23 cellular contexts compared by ENCODE assay signal in the genomic region with DNA sequence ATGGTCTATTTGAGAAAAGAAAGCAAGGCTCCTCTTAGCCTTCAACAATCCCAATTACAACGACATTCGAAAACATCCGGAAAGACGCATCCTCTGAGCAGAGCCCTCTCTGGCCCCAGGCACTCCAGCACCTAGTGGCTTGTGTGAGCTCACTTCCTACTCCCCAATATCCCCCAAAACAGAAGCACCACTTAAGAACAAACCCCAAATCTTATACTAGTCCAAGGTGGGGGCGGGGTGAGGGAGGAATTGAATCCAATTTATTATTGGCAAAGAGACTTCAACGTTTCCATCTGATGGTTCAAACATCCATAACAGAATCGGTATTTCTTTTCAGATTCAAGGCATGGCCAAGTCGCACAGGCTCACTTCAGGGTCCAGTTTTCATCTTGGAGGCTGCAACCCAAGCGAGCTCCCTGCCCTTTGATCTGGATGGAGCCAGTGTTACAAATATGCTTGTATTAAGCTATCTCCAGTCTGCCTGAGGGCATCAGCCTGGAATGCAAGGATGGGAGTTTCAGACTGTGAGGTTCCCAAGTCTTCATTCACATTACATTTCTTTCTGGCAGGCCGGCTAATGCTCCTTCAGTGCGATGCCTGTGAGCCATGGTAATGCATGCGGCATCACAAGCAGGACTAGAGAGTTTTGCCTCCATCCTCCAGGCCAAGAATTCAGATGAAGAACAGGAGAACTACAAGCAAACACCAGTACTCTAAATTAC.
DNase-seq lines count a peak whose midpoint lies in the region; ATAC-seq lines count a peak whose summit lies in the region.
"Had no signal": no experiment of that assay in that cellular context is flagged by ENCODE, and none has a peak within 500 bp of the region (broad histone marks: within the 10 kb centered on the region; RNA-seq: fewer than 3 reads in every experiment).

No MANE protein-coding gene starts in this region.

- peak overlapping the region; percentile 23 for H3K27ac Mint-ChIP-seq in stimulated activated effector memory CD8-positive, alpha-beta T cell treated with anti-CD3 and anti-CD28 coated beads, Interleukin-12 subunit alpha, Interleukin-12 subunit beta, amount 100 ng/mL, for 72 hours
- no peak overlapping the region for H3K27ac Mint-ChIP-seq in activated T-cell treated with anti-CD3 and anti-CD28 coated beads, Interleukin-2, amount 50 U/mL, for 72 hours

- H3K9me3 ChIP-seq in adipocyte (ENCODE audit: control insufficient read depth, low read length): no peaks in the 10 kb centered on the region
- H3K9me3 ChIP-seq: gastroesophageal sphincter, spleen, upper lobe of right lung had no signal

- H3K36me3 ChIP-seq in adipocyte (ENCODE audit: control insufficient read depth, insufficient read depth, low read length, severe bottlenecking): peaks cover 4% of the 10 kb centered on the region
- H3K36me3 ChIP-seq: gastroesophageal sphincter, upper lobe of right lung had no signal

- DNase-seq in GM04503 (ENCODE audit: low read depth) (peak; percentile 12), adipocyte (ENCODE audit: low read depth) (peak; percentile 59), foreskin melanocyte (peak; percentile 87), NCI-H2107 (lab: John Stamatoyannopoulos, UW) (no peak), GM19238 (ENCODE audit: insufficient read length, low spot score) (no peak)
- no peak for DNase-seq in stimulated activated effector memory CD8-positive, alpha-beta T cell treated with anti-CD3 and anti-CD28 coated beads, Interleukin-12 subunit alpha, Interleukin-12 subunit beta, amount 100 ng/mL, for 72 hours (ENCODE audit: low spot score in 2 of 2)
- no peak for DNase-seq in activated T-cell treated with anti-CD3 and anti-CD28 coated beads, Interleukin-2, amount 50 U/mL, for 72 hours
- DNase-seq: activated CD4-positive, alpha-beta T cell treated with anti-CD3 and anti-CD28 coated beads, Interleukin-2, amount 50 U/mL, for 1 hour; activated CD8-positive, alpha-beta memory T cell treated with anti-CD3 and anti-CD28 coated beads, Interleukin-2, amount 50 U/mL, for 4 hours; dorsolateral prefrontal cortex; erythroblast; GOT3; NCI-H187; NCI-H345; PC-9; retina; SIG-M5; spleen; stimulated activated CD4-positive, alpha-beta T cell treated with anti-CD3 and anti-CD28 coated beads, Interleukin-4, amount 100 ng/mL, for 4 hours; T-cell; upper lobe of right lung had no signal

- H3K9me3 Mint-ChIP-seq in stimulated activated effector memory CD8-positive, alpha-beta T cell treated with anti-CD3 and anti-CD28 coated beads, Interleukin-12 subunit alpha, Interleukin-12 subunit beta, amount 100 ng/mL, for 72 hours: no peaks in the 10 kb centered on the region
- no peaks in the 10 kb centered on the region for H3K9me3 Mint-ChIP-seq in activated T-cell treated with anti-CD3 and anti-CD28 coated beads, Interleukin-2, amount 50 U/mL, for 72 hours
- H3K9me3 Mint-ChIP-seq: T-cell had no signal

- ATAC-seq in stimulated activated effector memory CD8-positive, alpha-beta T cell treated with anti-CD3 and anti-CD28 coated beads, Interleukin-12 subunit alpha, Interleukin-12 subunit beta, amount 100 ng/mL, for 72 hours: no peak
- no peak for ATAC-seq in activated T-cell treated with anti-CD3 and anti-CD28 coated beads, Interleukin-2, amount 50 U/mL, for 72 hours (replicated peaks in 1 of 2)
- ATAC-seq: gastroesophageal sphincter, T-cell, upper lobe of right lung had no signal

- H3K4me1 Mint-ChIP-seq in stimulated activated effector memory CD8-positive, alpha-beta T cell treated with anti-CD3 and anti-CD28 coated beads, Interleukin-12 subunit alpha, Interleukin-12 subunit beta, amount 100 ng/mL, for 72 hours: peaks cover 43% of the 10 kb centered on the region
- H3K4me1 Mint-ChIP-seq in activated T-cell treated with anti-CD3 and anti-CD28 coated beads, Interleukin-2, amount 50 U/mL, for 72 hours (ENCODE audit: low read depth): peaks cover 57% of the 10 kb centered on the region

- no peak overlapping the region for H3K9ac ChIP-seq in adipocyte (ENCODE audit: low read length)
- H3K9ac ChIP-seq: KMS-11 had no signal

- H3K27me3 ChIP-seq in adipocyte (replicated peaks; ENCODE audit: control insufficient read depth, insufficient read depth, low read length): no peaks in the 10 kb centered on the region
- H3K27me3 ChIP-seq: dorsolateral prefrontal cortex, gastroesophageal sphincter, spleen, upper lobe of right lung had no signal

- H3K4me3 Mint-ChIP-seq in stimulated activated effector memory CD8-positive, alpha-beta T cell treated with anti-CD3 and anti-CD28 coated beads, Interleukin-12 subunit alpha, Interleukin-12 subunit beta, amount 100 ng/mL, for 72 hours: no peak overlapping the region
- H3K4me3 Mint-ChIP-seq in activated T-cell treated with anti-CD3 and anti-CD28 coated beads, Interleukin-2, amount 50 U/mL, for 72 hours: no peak overlapping the region

- no peak overlapping the region for H3K4me3 ChIP-seq in adipocyte (ENCODE audit: low read length)
- H3K4me3 ChIP-seq: gastroesophageal sphincter, PC-9, spleen, upper lobe of right lung had no signal

- H3K27me3 Mint-ChIP-seq in activated T-cell treated with anti-CD3 and anti-CD28 coated beads, Interleukin-2, amount 50 U/mL, for 72 hours (ENCODE audit: low read depth): no peaks in the 10 kb centered on the region
- H3K27me3 Mint-ChIP-seq: T-cell had no signal

- H3K4me1 ChIP-seq in adipocyte (ENCODE audit: control insufficient read depth, insufficient read depth, low read length): no peaks in the 10 kb centered on the region
- H3K4me1 ChIP-seq: spleen, upper lobe of right lung had no signal

- H3K36me3 Mint-ChIP-seq in stimulated activated effector memory CD8-positive, alpha-beta T cell treated with anti-CD3 and anti-CD28 coated beads, Interleukin-12 subunit alpha, Interleukin-12 subunit beta, amount 100 ng/mL, for 72 hours: peaks cover 19% of the 10 kb centered on the region
- H3K36me3 Mint-ChIP-seq in activated T-cell treated with anti-CD3 and anti-CD28 coated beads, Interleukin-2, amount 50 U/mL, for 72 hours (ENCODE audit: insufficient read depth in 2 of 2): peaks cover 0 to 4% of the 10 kb centered on the region in 2 donors

Comparison
In these comparisons a context has a peak if more than half of its experiments do, and no peak if none do; other contexts are left out.
1. DNase-seq: peak in GM04503 (single experiment), adipocyte (single experiment) and foreskin melanocyte (single experiment); none in stimulated activated effector memory CD8-positive, alpha-beta T cell treated with anti-CD3 and anti-CD28 coated beads, Interleukin-12 subunit alpha, Interleukin-12 subunit beta, amount 100 ng/mL, for 72 hours (0 of 2), activated T-cell treated with anti-CD3 and anti-CD28 coated beads, Interleukin-2, amount 50 U/mL, for 72 hours (0 of 2), NCI-H2107 (single experiment) and GM19238 (single experiment).